ENCODE assay signal across 8 cellular contexts in genomic region chr12:89352492-89353187, GRCh38. TPM values are rescaled to one million over a fixed set of nuclear protein-coding genes. Genes with fewer than 3 reads are reported as not detected.
DNase-seq lines count a peak whose midpoint lies in the region; ATAC-seq and TF ChIP-seq lines count a peak whose summit lies in the region.

Gene DUSP6 (minus strand): TSS chr12:89352501. CDS start chr12:89352039, 462 bp downstream.

- DNase-seq in GM06990 (ENCODE audit: extremely low read depth, insufficient read length) (peak; percentile 68), NCI-H2227 treated with DMSO at 0.1 percent for 48 hours (lab: John Stamatoyannopoulos, UW) (peak; percentile 92), activated B cell treated with CpG ODN at 0.5 μM for 24 hours (peak; percentile 62), mammary epithelial cell (peak; percentile 100), skeletal muscle cell (ENCODE audit: low read depth) (peak; percentile 97)

- H3K4me1 ChIP-seq in mammary epithelial cell (ENCODE audit: insufficient read depth, low read length) (peaks cover 43% of the 10 kb centered on the region), iPS-18a (ENCODE audit: control insufficient read depth, low read depth, low read length) (peaks cover 47% of the 10 kb centered on the region)

- H4K20me1 ChIP-seq in mammary epithelial cell (ENCODE audit: insufficient read depth, low read length): peaks cover 15% of the 10 kb centered on the region

- peaks cover 60% of the 10 kb centered on the region for H3K79me2 ChIP-seq in mammary epithelial cell (ENCODE audit: insufficient read depth, low read length)

- H3K4me3 ChIP-seq in GM06990 (replicated peaks; ENCODE audit: low read depth, low read length) (peak within 1 kb of the TSS; percentile 62), mammary epithelial cell (replicated peaks in 1 of 3; ENCODE audit: insufficient read depth in 1 of 3, low read depth in 2 of 3, low read length in 3 of 3) (peak within 1 kb of the TSS; percentile 85 to 93 (median 92)), iPS-18a (ENCODE audit: low read length) (peak within 1 kb of the TSS; percentile 97), skeletal muscle cell (ENCODE audit: low read depth, low read length) (peak within 1 kb of the TSS; percentile 87)

- ATAC-seq in HG03039 (IDR thresholded peaks at IDR 0.05; ENCODE audit: unreplicated experiment) (peak; percentile 37), activated B cell treated with CpG ODN at 0.5 μM for 24 hours (ENCODE audit: low read depth) (peak; percentile 61), GM21528 (IDR thresholded peaks at IDR 0.05; ENCODE audit: low FRiP score, unreplicated experiment) (no peak)

- peak within 1 kb of the TSS; percentile 61 for H2AFZ ChIP-seq in mammary epithelial cell (ENCODE audit: low read depth, low read length)

- dilution Hi-C loops in mammary epithelial cell (cut with HindIII; ENCODE audit: low sequenced_read_pairs): no loop called here

- peak within 1 kb of the TSS; percentile 91 for H3K27ac ChIP-seq in mammary epithelial cell (ENCODE audit: insufficient read depth, low read depth, low read length)
- H3K27ac ChIP-seq in iPS-18a (ENCODE audit: low read length): peak within 1 kb of the TSS; percentile 95

- peak within 1 kb of the TSS; percentile 82 for H3K27ac Mint-ChIP-seq in activated B cell treated with CpG ODN at 0.5 μM for 24 hours

- H3K4me3 Mint-ChIP-seq in activated B cell treated with CpG ODN at 0.5 μM for 24 hours: peak within 1 kb of the TSS; percentile 84

- H3K4me1 Mint-ChIP-seq in activated B cell treated with CpG ODN at 0.5 μM for 24 hours: peaks cover 62% of the 10 kb centered on the region

- H3K9me3 Mint-ChIP-seq in activated B cell treated with CpG ODN at 0.5 μM for 24 hours: no peaks in the 10 kb centered on the region

- POLR2A ChIA-PET in activated B cell treated with CpG ODN at 0.5 μM for 24 hours (lab: Charles Lee): interaction anchor here (1.4 to 2.4 kb wide), 2 partner anchors 173 to 575 kb away, joined by 3 to 11 read pairs; partner anchors contain the start of genes GALNT4 and POC1B

- WGBS in mammary epithelial cell (ENCODE audit: low coverage, missing lambda C conversion rate): 3% methylated on average over 21 of the region's 34 CpGs

- H3K36me3 ChIP-seq in GM06990 (ENCODE audit: control insufficient read depth, insufficient read depth, low read length) (no peaks in the 10 kb centered on the region), mammary epithelial cell (ENCODE audit: insufficient read depth, low read length) (peaks cover 31% of the 10 kb centered on the region), iPS-18a (ENCODE audit: control insufficient read depth, low read depth, low read length) (peaks cover 28% of the 10 kb centered on the region)

- peak within 1 kb of the TSS; percentile 98 for H3K9ac ChIP-seq in mammary epithelial cell (ENCODE audit: insufficient read depth, low read length)
- peak within 1 kb of the TSS; percentile 97 for H3K9ac ChIP-seq in iPS-18a (ENCODE audit: low read length)

- H3K4me2 ChIP-seq in mammary epithelial cell (ENCODE audit: insufficient read depth, low read depth, low read length): peak within 1 kb of the TSS; percentile 96

- H3K9me3 ChIP-seq in mammary epithelial cell (replicated peaks; ENCODE audit: insufficient read depth, low read length) (peaks cover 4% of the 10 kb centered on the region), iPS-18a (ENCODE audit: control insufficient read depth, low read depth, low read length) (no peaks in the 10 kb centered on the region)

- BruUV-seq in mammary epithelial cell (replicated peaks; lab: Mats Ljungman, UMichigan): TSS peak; percentile 64

- no peaks in the 10 kb centered on the region; the same call in none of the 2 replicates for H3K27me3 ChIP-seq in GM06990 (replicated peaks; ENCODE audit: control insufficient read depth, insufficient read depth, low read length)
- H3K27me3 ChIP-seq in mammary epithelial cell (ENCODE audit: insufficient read depth, low read length): no peaks in the 10 kb centered on the region
- H3K27me3 ChIP-seq in iPS-18a (ENCODE audit: control insufficient read depth, insufficient read depth, low read length): peaks cover 64% of the 10 kb centered on the region

- CTCF ChIA-PET in activated B cell treated with CpG ODN at 0.5 μM for 24 hours (lab: Charles Lee): interaction anchor here (1.1 to 1.5 kb wide), 2 partner anchors 109 to 301 kb away, joined by 3 to 5 read pairs; no protein-coding TSS in a partner anchor
- CTCF ChIA-PET in mammary epithelial cell (lab: Charles Lee; ENCODE audit: low non-redundant PET): interaction anchor here (0.6 kb wide), 1 partner anchor 107 kb away, joined by 14 read pairs; no protein-coding TSS in a partner anchor

- H3K36me3 Mint-ChIP-seq in activated B cell treated with CpG ODN at 0.5 μM for 24 hours (ENCODE audit: low read depth): peaks cover 8% of the 10 kb centered on the region

- in situ Hi-C loops in mammary epithelial cell (cut with MboI; ENCODE audit: low sequenced_read_pairs in 2 of 2): loop anchor here (5.0 to 10.0 kb wide), 3 partner anchors 102 to 300 kb away; no protein-coding TSS in a partner anchor

- no peaks in the 10 kb centered on the region for H3K27me3 Mint-ChIP-seq in activated B cell treated with CpG ODN at 0.5 μM for 24 hours

- no peak for TF ChIP-seq CTCF in GM06990 (IDR thresholded peaks at IDR 0.05; ENCODE audit: insufficient read depth, low read length, poor library complexity, severe bottlenecking)
- TF ChIP-seq CTCF in activated B cell treated with CpG ODN at 0.5 μM for 24 hours (IDR thresholded peaks at IDR 0.05): no peak
- no peak for TF ChIP-seq CTCF in mammary epithelial cell (conservative IDR thresholded peaks at IDR 0.05 in 1 of 2, IDR thresholded peaks at IDR 0.05 in 1 of 2; ENCODE audit: extremely low read depth in 1 of 2, insufficient read depth in 1 of 2, low read depth in 1 of 2, low read length in 2 of 2)

- intact Hi-C loops in activated B cell treated with CpG ODN at 0.5 μM for 24 hours (cut with micrococcal nuclease): loop anchor here (1.0 to 10.0 kb wide), 7 partner anchors 186 to 1210 kb away; partner anchors contain the start of genes ATP2B1, CEP290 and TMTC3
- intact Hi-C loops in mammary epithelial cell (cut with micrococcal nuclease): loop anchor here (1.0 kb wide), 7 partner anchors 23 to 333 kb away; partner anchors contain the start of gene GALNT4

RNA-seq across cellular contexts. Expression of gene DUSP6, which starts in this region (rescaled TPM):
- total RNA-seq in activated B cell treated with CpG ODN at 0.5 μM for 24 hours (1.6 and 1.8 TPM in 2 replicates), mammary epithelial cell (100 to 1,000 TPM; 190 to 291 TPM)
- 367 TPM for polyA plus RNA-seq in mammary epithelial cell
- polyA minus RNA-seq in mammary epithelial cell: 673 TPM

Comparison
In these comparisons a context has a peak if more than half of its experiments do, and no peak if none do; other contexts are left out.
1. RNA of gene DUSP6 (total RNA-seq): 190 to 291 TPM in mammary epithelial cell; 1.6 to 1.8 TPM in activated B cell treated with CpG ODN at 0.5 μM for 24 hours; every median in the first group is over 10 times any median in the second.
2. Peak in every context shown above with its lines, with median percentiles within 50 percentile points of each other: DNase-seq and H3K4me3 ChIP-seq.